Comparison of ENCODE assay signal across 35 cellular contexts in genomic region chr17:44119798-44120197, GRCh38. TPM values are rescaled to one million over a fixed set of nuclear protein-coding genes. Genes with fewer than 3 reads are reported as not detected.
DNase-seq lines count a peak whose midpoint lies in the region; ATAC-seq, FAIRE-seq and TF ChIP-seq lines count a peak whose summit lies in the region.
"Had no signal": no experiment of that assay in that cellular context is flagged by ENCODE, and none has a peak within 500 bp of the region (broad histone marks: within the 10 kb centered on the region; RNA-seq: fewer than 3 reads in every experiment).

No MANE protein-coding gene starts in this region.

- H3K56ac ChIP-seq in H1 (replicated peaks; ENCODE audit: insufficient read length, low read depth, low read length), result no peak overlapping the region

- H3K4ac ChIP-seq in H1 (replicated peaks; ENCODE audit: insufficient read length, low read depth, low read length), result no peak overlapping the region

- peaks cover 7% of the 10 kb centered on the region; the same call in 1 of the 2 replicates for H3K23me2 ChIP-seq in H1 (ENCODE audit: low read depth, low read length)

- H3K36me3 ChIP-seq in breast epithelium (no peaks in the 10 kb centered on the region), H1 (ENCODE audit: control insufficient read depth in 2 of 4, insufficient read depth in 4 of 4, low read length in 3 of 4) (no peaks in the 10 kb centered on the region; a peak in 2 of 8 replicates), psoas muscle (ENCODE audit: insufficient read depth in 1 of 2, low read depth in 1 of 2) (peaks cover 0 to 21% of the 10 kb centered on the region in 2 donors)
- H3K36me3 ChIP-seq: transverse colon had no signal

- H2AFZ ChIP-seq in H1 (ENCODE audit: low read length), result no peak overlapping the region
- H2AFZ ChIP-seq: parathyroid adenoma had no signal

- no peak overlapping the region; a peak in 1 of 7 replicates for H3K9ac ChIP-seq in H1 (replicated peaks in 1 of 4; ENCODE audit: extremely low read depth in 1 of 4, low read depth in 3 of 4, low read length in 3 of 4)
- H3K9ac ChIP-seq: parathyroid adenoma had no signal

- CTCF ChIA-PET in MCF 10A (lab: Yijun Ruan, JAX) (interaction anchor here (1.5 kb wide), 1 partner anchor 49 kb away, joined by 3 read pairs; no protein-coding TSS in a partner anchor), H1 (lab: Charles Lee; ENCODE audit: partially characterized antibody) (interaction anchor here (0.7 to 20.6 kb wide), 3 partner anchors 20 to 31 kb away, joined by 3 to 638 read pairs (median 19); no protein-coding TSS in a partner anchor)

- H3K9me3 ChIP-seq in breast epithelium (no peaks in the 10 kb centered on the region), H1 (ENCODE audit: insufficient read depth in 2 of 2, low read depth in 1 of 2, low read length in 1 of 2) (no peaks in the 10 kb centered on the region), psoas muscle (no peaks in the 10 kb centered on the region)
- H3K9me3 ChIP-seq: left ventricle myocardium inferior, spleen, stomach, transverse colon had no signal

- no peak for TF ChIP-seq POLR2A in breast epithelium (IDR thresholded peaks at IDR 0.05)
- no peak for TF ChIP-seq POLR2A in H1 (IDR thresholded peaks at IDR 0.05; ENCODE audit: control extremely low read depth in 1 of 2, low read depth in 2 of 2, low read length in 2 of 2)

- no peak overlapping the region for H2BK120ac ChIP-seq in H1 (replicated peaks; ENCODE audit: low read depth, low read length)

- no peak overlapping the region for H3K23ac ChIP-seq in H1 (ENCODE audit: insufficient read length)

- H3K4me1 Mint-ChIP-seq in MCF 10A (ENCODE audit: insufficient read depth, unreplicated experiment), result peaks cover 6% of the 10 kb centered on the region

- H4K91ac ChIP-seq in H1 (replicated peaks; ENCODE audit: insufficient read length, low read length), result no peak overlapping the region

- 0 out of 2 replicates have a peak overlapping the region, but pooled peaks have one; percentile 9 for H2BK12ac ChIP-seq in H1 (ENCODE audit: low read depth, low read length)

- ATAC-seq in psoas muscle (no peak), sciatic nerve (no peak)

- no peak overlapping the region for H3K18ac ChIP-seq in H1 (ENCODE audit: extremely low read depth, low read length)

- no peak for FAIRE-seq in H1 (lab: Jason Lieb, UNC)
- FAIRE-seq: bronchial epithelial cell, D721Med, keratinocyte had no signal

- no peak for TF ChIP-seq CTCF in breast epithelium (IDR thresholded peaks at IDR 0.05)
- TF ChIP-seq CTCF in MCF 10A (IDR thresholded peaks at IDR 0.05; ENCODE audit: unreplicated experiment), result no peak
- no peak for TF ChIP-seq CTCF in H1 (IDR thresholded peaks at IDR 0.05; ENCODE audit: control extremely low read depth in 1 of 3, insufficient read depth in 1 of 3, low read depth in 1 of 3, low read length in 3 of 3)
- no peak for TF ChIP-seq CTCF in psoas muscle (IDR thresholded peaks at IDR 0.05)

- no peak overlapping the region for H3K27ac Mint-ChIP-seq in MCF 10A (ENCODE audit: low read depth, unreplicated experiment)
- H3K27ac Mint-ChIP-seq: activated CD4-positive, alpha-beta memory T cell treated with anti-CD3 and anti-CD28 coated beads for 36 hours; activated naive CD4-positive, alpha-beta T cell treated with anti-CD3 and anti-CD28 coated beads, Interleukin-2, amount 10 ng/mL, durations not matched to agents 7 days and 5 days; nephron progenitor cell had no signal

- H4K8ac ChIP-seq in H1 (ENCODE audit: extremely low read depth, insufficient read depth, low read length), result no peak overlapping the region

- H3K4me3 Mint-ChIP-seq in MCF 10A (ENCODE audit: unreplicated experiment), result no peak overlapping the region
- H3K4me3 Mint-ChIP-seq: activated CD4-positive, alpha-beta memory T cell treated with anti-CD3 and anti-CD28 coated beads for 36 hours; activated naive CD4-positive, alpha-beta T cell treated with anti-CD3 and anti-CD28 coated beads, Interleukin-2, amount 10 ng/mL, durations not matched to agents 7 days and 5 days; nephron progenitor cell had no signal

- no peak for TF ChIP-seq EP300 in H1 (IDR thresholded peaks at IDR 0.05; ENCODE audit: borderline replicate concordance in 1 of 2, low read depth in 2 of 2, low read length in 2 of 2)

- H3K79me1 ChIP-seq in H1 (ENCODE audit: low read depth, low read length), result peaks cover 29% of the 10 kb centered on the region

- BruUV-seq in MCF 10A (replicated peaks; lab: Mats Ljungman, UMichigan), result no TSS peak

- peaks cover 3 to 11% of the 10 kb centered on the region in 2 experiments for H4K20me1 ChIP-seq in H1 (replicated peaks in 1 of 2; ENCODE audit: control insufficient read depth in 1 of 2, insufficient read depth in 2 of 2, low read length in 2 of 2)

- H3K14ac ChIP-seq in H1 (ENCODE audit: insufficient read length), result no peak overlapping the region

- H4K5ac ChIP-seq in H1 (ENCODE audit: insufficient read length, low read depth, low read length), result no peak overlapping the region

- 0 out of 2 replicates have a peak overlapping the region, but pooled peaks have one; percentile 35 for H2BK5ac ChIP-seq in H1 (ENCODE audit: low read depth, low read length)

- peaks cover 0 to 69% of the 10 kb centered on the region in 2 experiments; a peak in 2 of 4 replicates for H3K79me2 ChIP-seq in H1 (ENCODE audit: control insufficient read depth in 1 of 2, insufficient read depth in 2 of 2, low read length in 2 of 2)

- H2BK15ac ChIP-seq in H1 (ENCODE audit: low read length), result no peak overlapping the region

- no peak for TF ChIP-seq RAD21 in H1 (IDR thresholded peaks at IDR 0.05 in 1 of 2, conservative IDR thresholded peaks at IDR 0.05 in 1 of 2; ENCODE audit: low read depth in 2 of 2, low read length in 2 of 2)

- H3K4me2 ChIP-seq in H1 (ENCODE audit: insufficient read depth in 1 of 2, low read depth in 2 of 2, low read length in 2 of 2), result no peak overlapping the region

- 100% methylated on average over 2 of the region's 2 CpGs; no CpG with 5 or more reads in 1 of the 2 experiments for WGBS in H1 (ENCODE audit: extremely low coverage in 1 of 2, insufficient coverage in 1 of 2, insufficient read length in 1 of 2, insufficient replicate concordance in 2 of 2, low coverage in 1 of 2, low lambda C conversion rate in 2 of 2, missing lambda C conversion rate in 1 of 2), 2 experiments
- 92 to 96% (median 94%) methylated on average over 2 of the region's 2 CpGs for WGBS in psoas muscle, 3 donors

- no peak for DNase-seq in breast epithelium (ENCODE audit: low spot score in 2 of 2)
- no peak for DNase-seq in MCF 10A (ENCODE audit: unreplicated experiment)
- DNase-seq in H1 (ENCODE audit: low read depth in 1 of 2, low spot score in 2 of 2), result no peak
- no peak for DNase-seq in psoas muscle
- DNase-seq in sciatic nerve (ENCODE audit: low spot score), result no peak
- no peak for DNase-seq in SW 1271 (lab: John Stamatoyannopoulos, UW)
- no peak for DNase-seq in activated T-cell treated with anti-CD3 and anti-CD28 coated beads for 4 hours
- DNase-seq in activated naive CD4-positive, alpha-beta T cell treated with anti-CD3 and anti-CD28 coated beads, Interleukin-2, amount 50 U/mL, for 16 hours, result no peak
- DNase-seq: 8988T; activated CD4-positive, alpha-beta memory T cell treated with anti-CD3 and anti-CD28 coated beads for 36 hours; activated CD4-positive, CD25-positive, alpha-beta regulatory T cell treated with anti-CD3 and anti-CD28 coated beads, Interleukin-2, amount 50 U/mL, for 72 hours; activated naive CD4-positive, alpha-beta T cell treated with anti-CD3 and anti-CD28 coated beads, Interleukin-2, amount 10 ng/mL, durations not matched to agents 7 days and 5 days; amniotic stem cell; CD4-positive, alpha-beta memory T cell; effector CD4-positive, alpha-beta T cell; head of caudate nucleus; left ventricle myocardium inferior; mesenchymal stem cell; NCI-H1092; NCI-H1694 treated with DMSO at 0.1 percent for 48 hours; NCI-H2171; NCI-H510A; nephron progenitor cell; OCI-M1; spleen; stimulated activated CD4-positive, alpha-beta T cell treated with anti-CD3 and anti-CD28 coated beads, Interleukin-2, amount 100 ng/mL, for 24 hours; stomach; transverse colon had no signal

- peaks cover 19% of the 10 kb centered on the region for H3K36me3 Mint-ChIP-seq in MCF 10A (ENCODE audit: insufficient read depth, unreplicated experiment)
- H3K36me3 Mint-ChIP-seq: activated CD4-positive, alpha-beta memory T cell treated with anti-CD3 and anti-CD28 coated beads for 36 hours had no signal

- H3K27ac ChIP-seq in breast epithelium, result peak overlapping the region; percentile 62 to 68
- no peak overlapping the region for H3K27ac ChIP-seq in H1 (ENCODE audit: low read depth, low read length)
- H3K27ac ChIP-seq in psoas muscle, result peak overlapping the region; percentile 21
- H3K27ac ChIP-seq: parathyroid adenoma, spleen, transverse colon had no signal

- no peak overlapping the region for H3K4me3 ChIP-seq in breast epithelium
- no peak overlapping the region for H3K4me3 ChIP-seq in H1 (ENCODE audit: extremely low read depth in 1 of 4, insufficient read depth in 2 of 4, low read depth in 3 of 4, low read length in 4 of 4)
- H3K4me3 ChIP-seq in psoas muscle, result no peak overlapping the region
- H3K4me3 ChIP-seq: left ventricle myocardium inferior, spleen, stomach, transverse colon had no signal

- H3K9me3 Mint-ChIP-seq in MCF 10A (ENCODE audit: unreplicated experiment), result no peaks in the 10 kb centered on the region
- H3K9me3 Mint-ChIP-seq: activated CD4-positive, alpha-beta memory T cell treated with anti-CD3 and anti-CD28 coated beads for 36 hours; activated naive CD4-positive, alpha-beta T cell treated with anti-CD3 and anti-CD28 coated beads, Interleukin-2, amount 10 ng/mL, durations not matched to agents 7 days and 5 days; CD4-positive, alpha-beta memory T cell; nephron progenitor cell had no signal

- intact Hi-C loops in breast epithelium (cut with DNase I; ENCODE audit: low total_unique reads) (no loop called here), MCF 10A (cut with micrococcal nuclease) (loop anchor here (5.0 kb wide), 1 partner anchor 32 kb away; no protein-coding TSS in a partner anchor), psoas muscle (cut with DNase I) (loop anchor here in 1 of 2 donors (5.0 to 10.0 kb wide), 2 partner anchors 105 to 177 kb away; partner anchors contain the start of genes PPY and TMEM101), sciatic nerve (cut with DNase I) (no loop called here)

- H3K27me3 ChIP-seq in breast epithelium, result no peaks in the 10 kb centered on the region
- no peaks in the 10 kb centered on the region for H3K27me3 ChIP-seq in H1 (replicated peaks in 1 of 4; ENCODE audit: control insufficient read depth in 3 of 4, extremely low read depth in 1 of 4, insufficient read depth in 3 of 4, low read length in 3 of 4)
- H3K27me3 ChIP-seq in psoas muscle (ENCODE audit: insufficient read depth in 3 of 3, low read length in 2 of 3), result no peaks in the 10 kb centered on the region
- H3K27me3 ChIP-seq: spleen, stomach, transverse colon had no signal

- H2BK20ac ChIP-seq in H1 (ENCODE audit: low read length), result no peak overlapping the region

- H3K4me1 ChIP-seq in breast epithelium, result peaks cover 11 to 41% of the 10 kb centered on the region in 2 donors
- H3K4me1 ChIP-seq in H1 (replicated peaks in 1 of 4; ENCODE audit: control insufficient read depth in 3 of 4, insufficient read depth in 4 of 4, low read length in 3 of 4), result peaks cover 17 to 31% (median 23%) of the 10 kb centered on the region in 4 experiments
- H3K4me1 ChIP-seq in psoas muscle, result peaks cover 68% of the 10 kb centered on the region

- H2AK5ac ChIP-seq in H1 (ENCODE audit: low read depth, low read length), result no peak overlapping the region

- H3K27me3 Mint-ChIP-seq in MCF 10A (ENCODE audit: insufficient read depth, unreplicated experiment), result no peaks in the 10 kb centered on the region
- H3K27me3 Mint-ChIP-seq: activated CD4-positive, alpha-beta memory T cell treated with anti-CD3 and anti-CD28 coated beads for 36 hours; CD4-positive, alpha-beta memory T cell had no signal

- POLR2A ChIA-PET in MCF 10A (lab: Yijun Ruan, JAX) (interaction anchor here (1.2 kb wide), 1 partner anchor 18 kb away, joined by 5 read pairs; no protein-coding TSS in a partner anchor), H1 (lab: Charles Lee; ENCODE audit: partially characterized antibody) (interaction anchor here (2.5 kb wide), 1 partner anchor 33 kb away, joined by 6 read pairs; no protein-coding TSS in a partner anchor)

RNA-seq across cellular contexts. Expression of gene HDAC5, which starts 3.6 kb away (rescaled TPM):
- total RNA-seq in breast epithelium (10 to 100 TPM; 66.5 to 79.3 (median 75.4) TPM), MCF 10A (2022) (12.1 TPM in 2 replicates), psoas muscle (10 to 100 TPM; 24.4 to 75.6 (median 61.2) TPM), sciatic nerve (63.5 TPM)
- 48.5 and 54.0 TPM in 2 replicates for total RNA-seq in H1 (2021; fragmentation: NEBNext Ultra II Directional; extraction: Animal tissue kit (Norgen Biotek cat#: 25700))
- polyA plus RNA-seq in H1 (2011; rRNA removed) (54.4 and 79.2 TPM in 2 replicates), psoas muscle (10 to 100 TPM in 2 of 3 donors, 1 to 10 TPM in 1; 8.8 to 35.8 (median 30.2) TPM)
- polyA plus RNA-seq in H1 (2011; cell fraction: cytosol; rRNA removed), result 78.3 TPM
- polyA plus RNA-seq in H1 (2011; cell fraction: nucleus; rRNA removed), result 103 TPM
- 31.8 to 62.6 TPM (median 53.9 TPM) in 4 replicates for polyA plus RNA-seq in H1 (2012, experiment 1 of 2)
- polyA plus RNA-seq in H1 (2012, experiment 2 of 2), result 44.0 TPM
- polyA plus RNA-seq in H1 (2013, experiment 1 of 2), result 23.8 TPM
- polyA plus RNA-seq in H1 (2013, experiment 2 of 2), result 23.7 TPM
- polyA minus RNA-seq in H1 (2011; rRNA and poly(A)+ RNA removed), result 77.4 and 115 TPM in 2 replicates
- 41.8 TPM for polyA minus RNA-seq in H1 (2011; cell fraction: cytosol; rRNA and poly(A)+ RNA removed)
- polyA minus RNA-seq in H1 (2011; cell fraction: nucleus; rRNA and poly(A)+ RNA removed), result 57.9 TPM

RNA-seq across cellular contexts. Expression of gene HROB, which starts 21.9 kb away (rescaled TPM):
- total RNA-seq in breast epithelium (1 to 10 TPM; 1.2 to 2.1 (median 1.6) TPM), MCF 10A (2022) (5.4 and 6.7 TPM in 2 replicates), psoas muscle (1 to 10 TPM in 1 of 4 donors, under 1 TPM in 3; 0.25 to 1.1 (median 0.39) TPM), sciatic nerve (0.85 TPM)
- 18.8 and 19.4 TPM in 2 replicates for total RNA-seq in H1 (2021; fragmentation: NEBNext Ultra II Directional; extraction: Animal tissue kit (Norgen Biotek cat#: 25700))
- polyA plus RNA-seq in H1 (2011; rRNA removed) (21.6 and 24.1 TPM in 2 replicates), psoas muscle (under 1 TPM; 0.53 to 0.77 (median 0.65) TPM)
- 17.5 TPM for polyA plus RNA-seq in H1 (2011; cell fraction: cytosol; rRNA removed)
- 32.1 TPM for polyA plus RNA-seq in H1 (2011; cell fraction: nucleus; rRNA removed)
- polyA plus RNA-seq in H1 (2012, experiment 1 of 2), result 16.3 to 20.8 TPM (median 17.6 TPM) in 4 replicates
- 16.8 TPM for polyA plus RNA-seq in H1 (2012, experiment 2 of 2)
- 10.8 TPM for polyA plus RNA-seq in H1 (2013, experiment 1 of 2)
- 10.3 TPM for polyA plus RNA-seq in H1 (2013, experiment 2 of 2)
- polyA minus RNA-seq in H1 (2011; rRNA and poly(A)+ RNA removed), result 35.7 and 36.8 TPM in 2 replicates
- 17.8 TPM for polyA minus RNA-seq in H1 (2011; cell fraction: cytosol; rRNA and poly(A)+ RNA removed)
- 18.6 TPM for polyA minus RNA-seq in H1 (2011; cell fraction: nucleus; rRNA and poly(A)+ RNA removed)

RNA-seq across cellular contexts. Expression of gene G6PC3, which starts 49.3 kb away (rescaled TPM):
- total RNA-seq in breast epithelium (10 to 100 TPM; 34.7 to 39.8 (median 35.4) TPM), MCF 10A (2022) (70.6 and 89.4 TPM in 2 replicates), psoas muscle (10 to 100 TPM; 27.7 to 43.3 (median 37.6) TPM), sciatic nerve (38.3 TPM)
- total RNA-seq in H1 (2021; fragmentation: NEBNext Ultra II Directional; extraction: Animal tissue kit (Norgen Biotek cat#: 25700)), result 104 and 114 TPM in 2 replicates
- polyA plus RNA-seq in H1 (2011; rRNA removed) (343 and 436 TPM in 2 replicates), psoas muscle (10 to 100 TPM; 43.9 to 72.9 (median 61.0) TPM)
- 191 TPM for polyA plus RNA-seq in H1 (2011; cell fraction: cytosol; rRNA removed)
- polyA plus RNA-seq in H1 (2011; cell fraction: nucleus; rRNA removed), result 198 TPM
- 143 to 233 TPM (median 204 TPM) in 4 replicates for polyA plus RNA-seq in H1 (2012, experiment 1 of 2)
- polyA plus RNA-seq in H1 (2012, experiment 2 of 2), result 249 TPM
- 394 TPM for polyA plus RNA-seq in H1 (2013, experiment 1 of 2)
- polyA plus RNA-seq in H1 (2013, experiment 2 of 2), result 451 TPM
- polyA minus RNA-seq in H1 (2011; rRNA and poly(A)+ RNA removed), result 132 and 168 TPM in 2 replicates
- 151 TPM for polyA minus RNA-seq in H1 (2011; cell fraction: cytosol; rRNA and poly(A)+ RNA removed)
- 96.9 TPM for polyA minus RNA-seq in H1 (2011; cell fraction: nucleus; rRNA and poly(A)+ RNA removed)

RNA-seq across cellular contexts. Expression of gene ASB16, which starts 50.7 kb away (rescaled TPM):
- total RNA-seq in breast epithelium (under 1 TPM in 2 of 3 donors, not detected in 1; 0.29 to 0.33 TPM), MCF 10A (2022) (not detected in 2 replicates), psoas muscle (10 to 100 TPM; 17.0 to 43.4 (median 26.1) TPM), sciatic nerve (0.36 TPM)
- total RNA-seq in H1 (2021; fragmentation: NEBNext Ultra II Directional; extraction: Animal tissue kit (Norgen Biotek cat#: 25700)), result 0.19 TPM in 1 of 2 replicates, not detected in the other
- polyA plus RNA-seq in H1 (2011; rRNA removed) (0.05 and 0.09 TPM in 2 replicates), psoas muscle (10 to 100 TPM in 1 of 3 donors, 1 to 10 TPM in 2; 1.1 to 16.5 (median 9.9) TPM)
- 0.05 TPM for polyA plus RNA-seq in H1 (2011; cell fraction: cytosol; rRNA removed)
- 0.17 TPM for polyA plus RNA-seq in H1 (2011; cell fraction: nucleus; rRNA removed)
- polyA plus RNA-seq in H1 (2012, experiment 1 of 2), result 1.7 to 2.5 TPM (median 2.3 TPM) in 4 replicates
- polyA plus RNA-seq in H1 (2012, experiment 2 of 2), result 0.79 TPM
- polyA plus RNA-seq in H1 (2013, experiment 1 of 2), result 0.06 TPM
- polyA plus RNA-seq in H1 (2013, experiment 2 of 2), result 0.04 TPM
- 0.10 TPM in 1 of 2 replicates, not detected in the other for polyA minus RNA-seq in H1 (2011; rRNA and poly(A)+ RNA removed)
- polyA minus RNA-seq in H1 (2011; cell fraction: cytosol; rRNA and poly(A)+ RNA removed), result not detected
- not detected for polyA minus RNA-seq in H1 (2011; cell fraction: nucleus; rRNA and poly(A)+ RNA removed)
- total RNA-seq: bronchial epithelial cell; CD4-positive, alpha-beta memory T cell; Daoy; epithelial cell of proximal tubule; T-helper 1 cell treated with Interleukin-12 subunit alpha and Interleukin-12 subunit beta and Interleukin-4 antibody, amounts not matched to agents 30 ng/mL and 1 ng/mL, for 36 hours had no signal
- polyA plus RNA-seq: keratinocyte had no signal

RNA-seq across cellular contexts. Expression of gene LSM12, which starts 53.3 kb away (rescaled TPM):
- total RNA-seq in breast epithelium, result 10 to 100 TPM; 36.8 to 45.4 (median 43.6) TPM
- 87.9 and 101 TPM in 2 replicates for total RNA-seq in MCF 10A (2022)
- 118 and 142 TPM in 2 replicates for total RNA-seq in H1 (2021; fragmentation: NEBNext Ultra II Directional; extraction: Animal tissue kit (Norgen Biotek cat#: 25700))
- 51.6 and 69.8 TPM in 2 replicates for polyA plus RNA-seq in H1 (2011; rRNA removed)
- polyA plus RNA-seq in H1 (2011; cell fraction: cytosol; rRNA removed), result 57.3 TPM
- 31.1 TPM for polyA plus RNA-seq in H1 (2011; cell fraction: nucleus; rRNA removed)
- 59.4 to 75.6 TPM (median 69.7 TPM) in 4 replicates for polyA plus RNA-seq in H1 (2012, experiment 1 of 2)
- polyA plus RNA-seq in H1 (2012, experiment 2 of 2), result 76.0 TPM
- polyA plus RNA-seq in H1 (2013, experiment 1 of 2), result 126 TPM
- polyA plus RNA-seq in H1 (2013, experiment 2 of 2), result 129 TPM
- polyA minus RNA-seq in H1 (2011; rRNA and poly(A)+ RNA removed), result 83.5 and 95.8 TPM in 2 replicates
- polyA minus RNA-seq in H1 (2011; cell fraction: cytosol; rRNA and poly(A)+ RNA removed), result 54.6 TPM
- polyA minus RNA-seq in H1 (2011; cell fraction: nucleus; rRNA and poly(A)+ RNA removed), result 32.1 TPM
- 10 to 100 TPM; 39.6 to 65.9 (median 52.9) TPM for total RNA-seq in psoas muscle
- polyA plus RNA-seq in psoas muscle, result 10 to 100 TPM; 42.7 to 52.9 (median 47.9) TPM
- total RNA-seq in sciatic nerve, result 32.5 TPM
